In genomic region chr7:8201846-8202441, GRCh38 we compare ENCODE assay signal across 18 cellular contexts.
DNase-seq lines count a peak whose midpoint lies in the region; ATAC-seq and TF ChIP-seq lines count a peak whose summit lies in the region.
"Had no signal": no experiment of that assay in that cellular context is flagged by ENCODE, and none has a peak within 500 bp of the region (broad histone marks: within the 10 kb centered on the region; RNA-seq: fewer than 3 reads in every experiment).

No MANE protein-coding gene starts in this region.

- H3K27ac Mint-ChIP-seq in natural killer cell treated with Interleukin-12 subunit alpha and Interleukin-12 subunit beta and Interleukin-15 and Interleukin-18, amount 100 ng/mL, for 72 hours, result peak overlapping the region; percentile 40 to 60
- no peak overlapping the region for H3K27ac Mint-ChIP-seq in natural killer cell
- H3K27ac Mint-ChIP-seq: activated CD4-positive, alpha-beta memory T cell treated with anti-CD3 and anti-CD28 coated beads for 36 hours; activated naive CD8-positive, alpha-beta T cell treated with anti-CD3 and anti-CD28 coated beads, Interleukin-2, amount 10 ng/mL, durations not matched to agents 7 days and 5 days had no signal

- no peak for TF ChIP-seq CTCF in natural killer cell (IDR thresholded peaks at IDR 0.05)
- no peak for TF ChIP-seq CTCF in epithelial cell of esophagus (IDR thresholded peaks at IDR 0.05; ENCODE audit: insufficient read depth, low read depth, low read length, missing control alignments)

- peak overlapping the region; percentile 53 for H3K4me3 Mint-ChIP-seq in natural killer cell treated with Interleukin-12 subunit alpha and Interleukin-12 subunit beta and Interleukin-15 and Interleukin-18, amount 100 ng/mL, for 72 hours
- H3K4me3 Mint-ChIP-seq in natural killer cell, result no peak overlapping the region
- H3K4me3 Mint-ChIP-seq: activated CD4-positive, alpha-beta memory T cell treated with anti-CD3 and anti-CD28 coated beads for 36 hours; activated naive CD8-positive, alpha-beta T cell treated with anti-CD3 and anti-CD28 coated beads, Interleukin-2, amount 10 ng/mL, durations not matched to agents 7 days and 5 days had no signal

- ATAC-seq in natural killer cell treated with Interleukin-12 subunit alpha and Interleukin-12 subunit beta and Interleukin-15 and Interleukin-18, amount 100 ng/mL, for 72 hours, result peak in 1 of 2 donors; percentile 63
- ATAC-seq in natural killer cell (no peak), GM21381 (IDR thresholded peaks at IDR 0.05; ENCODE audit: unreplicated experiment) (no peak), HG03432 (IDR thresholded peaks at IDR 0.05; ENCODE audit: unreplicated experiment) (no peak)

- peaks cover 26 to 31% of the 10 kb centered on the region in 2 donors for H3K27me3 Mint-ChIP-seq in natural killer cell treated with Interleukin-12 subunit alpha and Interleukin-12 subunit beta and Interleukin-15 and Interleukin-18, amount 100 ng/mL, for 72 hours
- H3K27me3 Mint-ChIP-seq in natural killer cell (ENCODE audit: low read depth in 2 of 2), result peaks cover 32 to 53% of the 10 kb centered on the region in 2 donors
- H3K27me3 Mint-ChIP-seq: activated CD4-positive, alpha-beta memory T cell treated with anti-CD3 and anti-CD28 coated beads for 36 hours had no signal

- DNase-seq in natural killer cell treated with Interleukin-12 subunit alpha and Interleukin-12 subunit beta and Interleukin-15 and Interleukin-18, amount 100 ng/mL, for 72 hours (ENCODE audit: low spot score), result no peak
- DNase-seq in natural killer cell (no peak), OCI-M1 (lab: John Stamatoyannopoulos, UW) (peak; percentile 11), epithelial cell of esophagus (ENCODE audit: low read depth) (peak; percentile 41), epidermal melanocyte (ENCODE audit: insufficient read length, low spot score) (no peak)
- DNase-seq: activated CD4-positive, alpha-beta memory T cell treated with anti-CD3 and anti-CD28 coated beads for 36 hours; activated naive CD8-positive, alpha-beta T cell treated with anti-CD3 and anti-CD28 coated beads, Interleukin-2, amount 10 ng/mL, durations not matched to agents 7 days and 5 days; brain microvascular endothelial cell; KG1; kidney; NCI-H1105 treated with DMSO at 0.1 percent for 48 hours; NCI-H2107; psoas muscle; SHP77 treated with DMSO at 0.1 percent for 48 hours; stimulated activated CD8-positive, alpha-beta memory T cell treated with anti-CD3 and anti-CD28 coated beads, Interleukin-4, amount 100 ng/mL, for 48 hours had no signal

- no peaks in the 10 kb centered on the region for H3K36me3 Mint-ChIP-seq in natural killer cell treated with Interleukin-12 subunit alpha and Interleukin-12 subunit beta and Interleukin-15 and Interleukin-18, amount 100 ng/mL, for 72 hours
- H3K36me3 Mint-ChIP-seq in natural killer cell, result no peaks in the 10 kb centered on the region
- H3K36me3 Mint-ChIP-seq: activated CD4-positive, alpha-beta memory T cell treated with anti-CD3 and anti-CD28 coated beads for 36 hours had no signal

- intact Hi-C loops in natural killer cell (cut with micrococcal nuclease), result no loop called here

- H3K4me1 Mint-ChIP-seq in natural killer cell treated with Interleukin-12 subunit alpha and Interleukin-12 subunit beta and Interleukin-15 and Interleukin-18, amount 100 ng/mL, for 72 hours (ENCODE audit: low read depth in 2 of 2), result peaks cover 24 to 48% of the 10 kb centered on the region in 2 donors
- peaks cover 19 to 26% of the 10 kb centered on the region in 2 donors for H3K4me1 Mint-ChIP-seq in natural killer cell

- H3K4me3 ChIP-seq in epithelial cell of esophagus (ENCODE audit: low read length), result no peak overlapping the region
- H3K4me3 ChIP-seq: psoas muscle, thoracic aorta had no signal

- H3K9me3 Mint-ChIP-seq in natural killer cell treated with Interleukin-12 subunit alpha and Interleukin-12 subunit beta and Interleukin-15 and Interleukin-18, amount 100 ng/mL, for 72 hours, result no peaks in the 10 kb centered on the region
- no peaks in the 10 kb centered on the region for H3K9me3 Mint-ChIP-seq in natural killer cell
- H3K9me3 Mint-ChIP-seq: activated CD4-positive, alpha-beta memory T cell treated with anti-CD3 and anti-CD28 coated beads for 36 hours; activated naive CD8-positive, alpha-beta T cell treated with anti-CD3 and anti-CD28 coated beads, Interleukin-2, amount 10 ng/mL, durations not matched to agents 7 days and 5 days had no signal

Comparison
In these comparisons a context has a peak if more than half of its experiments do, and no peak if none do; other contexts are left out.
1. H3K27ac Mint-ChIP-seq: peak in natural killer cell treated with Interleukin-12 subunit alpha and Interleukin-12 subunit beta and Interleukin-15 and Interleukin-18, amount 100 ng/mL, for 72 hours (2 of 2); none in natural killer cell (0 of 2).
2. DNase-seq: peak in OCI-M1 (single experiment) and epithelial cell of esophagus (single experiment); none in natural killer cell treated with Interleukin-12 subunit alpha and Interleukin-12 subunit beta and Interleukin-15 and Interleukin-18, amount 100 ng/mL, for 72 hours (single experiment), natural killer cell (single experiment) and epidermal melanocyte (single experiment).